11 cellular contexts compared by ENCODE assay signal in genomic region chrX:120697053-120697452, GRCh38.
A peak's percentile ranks its signal among the peaks of the same experiment; 100 is the strongest.
DNase-seq lines count a peak whose midpoint lies in the region; ATAC-seq and TF ChIP-seq lines count a peak whose summit lies in the region.
"Had no signal": no experiment of that assay in that cellular context is flagged by ENCODE, and none has a peak within 500 bp of the region (broad histone marks: within the 10 kb centered on the region; RNA-seq: fewer than 3 reads in every experiment).

No MANE protein-coding gene starts in this region.

- intact Hi-C loops in spleen (cut with DNase I; ENCODE audit: low total_unique reads), result no loop called here

- H3K36me3 ChIP-seq in effector memory CD4-positive, alpha-beta T cell (ENCODE audit: control insufficient read depth, insufficient read depth, low read length), result no peaks in the 10 kb centered on the region
- no peaks in the 10 kb centered on the region for H3K36me3 ChIP-seq in spleen
- H3K36me3 ChIP-seq in GM23248 (ENCODE audit: low read depth), result no peaks in the 10 kb centered on the region

- no peak for TF ChIP-seq CTCF in spleen (IDR thresholded peaks at IDR 0.05 in 8 of 11, conservative IDR thresholded peaks at IDR 0.05 in 3 of 11)

- H3K4me3 ChIP-seq in effector memory CD4-positive, alpha-beta T cell (ENCODE audit: insufficient read depth, low read depth, low read length, poor library complexity, severe bottlenecking), result no peak overlapping the region
- H3K4me3 ChIP-seq in spleen, result no peak overlapping the region
- no peak overlapping the region for H3K4me3 ChIP-seq in GM23248
- H3K4me3 ChIP-seq: K562, mucosa of descending colon had no signal

- no peak for DNase-seq in effector memory CD4-positive, alpha-beta T cell
- DNase-seq in spleen, result no peak
- no peak for DNase-seq in GM23248
- no peak for DNase-seq in amniotic stem cell (lab: John Stamatoyannopoulos, UW)
- DNase-seq in NCI-H1694 treated with DMSO at 0.1 percent for 48 hours (lab: John Stamatoyannopoulos, UW), result no peak
- DNase-seq: mucosa of descending colon, SHP77 had no signal

- H3K9ac ChIP-seq in GM23248, result no peak overlapping the region

- ATAC-seq in GM18858 (IDR thresholded peaks at IDR 0.05; ENCODE audit: unreplicated experiment) (peak; percentile 95), GM21737 (IDR thresholded peaks at IDR 0.05; ENCODE audit: unreplicated experiment) (peak; percentile 78), HG03575 (IDR thresholded peaks at IDR 0.05; ENCODE audit: extremely low read depth, insufficient number of reproducible peaks, low FRiP score, unreplicated experiment) (peak; percentile 84)
- ATAC-seq: K562, mucosa of descending colon had no signal

- H2AFZ ChIP-seq in GM23248, result no peak overlapping the region

- no peak overlapping the region for H3K4me2 ChIP-seq in GM23248 (ENCODE audit: unreplicated experiment)

- in situ Hi-C loops in GM23248 (cut with MboI), result no loop called here

- no peaks in the 10 kb centered on the region for H3K4me1 ChIP-seq in effector memory CD4-positive, alpha-beta T cell (ENCODE audit: control insufficient read depth, insufficient read depth, low read length, poor library complexity, severe bottlenecking)
- H3K4me1 ChIP-seq in spleen, result no peaks in the 10 kb centered on the region
- H3K4me1 ChIP-seq in GM23248 (ENCODE audit: insufficient read depth), result no peaks in the 10 kb centered on the region

- H3K9me3 ChIP-seq in effector memory CD4-positive, alpha-beta T cell (ENCODE audit: control insufficient read depth, low read length), result no peaks in the 10 kb centered on the region
- H3K9me3 ChIP-seq in spleen (peaks cover 0 to 11% (median 0%) of the 10 kb centered on the region in 8 donors), GM23248 (ENCODE audit: low read depth) (no peaks in the 10 kb centered on the region)
- H3K9me3 ChIP-seq: mucosa of descending colon had no signal

- no peaks in the 10 kb centered on the region for H4K20me1 ChIP-seq in GM23248 (ENCODE audit: insufficient read depth)

- no peaks in the 10 kb centered on the region for H3K79me2 ChIP-seq in GM23248 (ENCODE audit: insufficient read depth)

- no peaks in the 10 kb centered on the region for H3F3A ChIP-seq in GM23248 (ENCODE audit: insufficient read depth)

- H3K27me3 ChIP-seq in effector memory CD4-positive, alpha-beta T cell (replicated peaks; ENCODE audit: control insufficient read depth, insufficient read depth, low read length, poor library complexity, severe bottlenecking), result no peaks in the 10 kb centered on the region
- H3K27me3 ChIP-seq in spleen (replicated peaks in 1 of 7) (peaks cover 0 to 6% (median 0%) of the 10 kb centered on the region in 7 donors), GM23248 (replicated peaks; ENCODE audit: insufficient read depth) (no peaks in the 10 kb centered on the region)

- no peak for TF ChIP-seq POLR2A in spleen (IDR thresholded peaks at IDR 0.05)

- peak overlapping the region; percentile 25 for H3K27ac ChIP-seq in effector memory CD4-positive, alpha-beta T cell (ENCODE audit: insufficient read depth, low read length, poor library complexity, severe bottlenecking)
- H3K27ac ChIP-seq in spleen (no peak overlapping the region), GM23248 (no peak overlapping the region)

- H3K9me2 ChIP-seq in GM23248 (ENCODE audit: insufficient read depth), result no peaks in the 10 kb centered on the region
